ENCODE assay signal across 24 cellular contexts in the genomic region with DNA sequence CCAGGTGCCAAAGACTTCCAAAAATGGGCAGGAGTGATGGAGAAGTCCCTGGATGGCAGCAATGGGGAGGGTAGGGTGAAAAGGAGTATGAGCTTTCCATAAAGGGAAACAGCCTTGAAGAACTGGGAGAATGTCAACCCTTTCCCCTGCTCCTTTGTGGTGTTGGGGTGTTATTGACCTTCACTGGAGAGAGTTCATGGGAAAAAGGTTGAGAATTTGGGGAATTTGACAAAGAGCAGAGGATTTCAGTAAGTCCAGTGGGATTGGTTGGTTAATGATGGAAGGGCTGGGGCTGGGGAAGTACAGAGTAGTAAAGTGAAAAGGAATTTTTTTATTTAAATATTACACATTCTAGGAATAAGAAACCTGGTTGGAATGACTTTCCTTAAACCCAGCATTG.
"Had no signal": no experiment of that assay in that cellular context is flagged by ENCODE, and none has a peak within 500 bp of the region (broad histone marks: within the 10 kb centered on the region; RNA-seq: fewer than 3 reads in every experiment).

No MANE protein-coding gene starts in this region.

- H3K36me3 ChIP-seq: pancreas had no signal

- ATAC-seq: left cardiac atrium, right cardiac atrium had no signal

- H3K9me3 Mint-ChIP-seq: memory B cell; mesothelial cell of epicardium; nephron; stimulated activated naive B cell treated with anti-CD40 and anti-IgM and Interleukin-4, amounts not matched to agents 10 μg/mL and 1 μg/mL and 100 μg/mL, for 72 hours; stimulated activated naive CD8-positive, alpha-beta T cell treated with anti-CD3 and anti-CD28 coated beads, Interleukin-15, amount 100 ng/mL, for 72 hours had no signal

- DNase-seq: dorsolateral prefrontal cortex; effector CD8-positive, alpha-beta T cell; foreskin melanocyte; head of caudate nucleus; kidney; left cardiac atrium; left ventricle myocardium inferior; lower lobe of right lung; occipital lobe; pancreas; right cardiac atrium; stimulated activated CD4-positive, alpha-beta T cell treated with anti-CD3 and anti-CD28 coated beads, Interleukin-2, amount 100 ng/mL, for 48 hours; stimulated activated naive CD8-positive, alpha-beta T cell treated with anti-CD3 and anti-CD28 coated beads, Interleukin-15, amount 100 ng/mL, for 72 hours; testis; upper lobe of right lung had no signal

- H3K4me2 ChIP-seq: hepatocyte, smooth muscle cell had no signal

- H3K4me3 ChIP-seq: dorsolateral prefrontal cortex, hepatocyte, left ventricle myocardium inferior, lower lobe of right lung, pancreas, smooth muscle cell, testis, tibial nerve, upper lobe of right lung, vagina had no signal

- H3K4me1 ChIP-seq: left ventricle myocardium inferior, lower lobe of right lung, pancreas, testis, upper lobe of right lung, vagina had no signal

- H3K27me3 ChIP-seq: dorsolateral prefrontal cortex, hepatocyte, pancreas, testis, tibial nerve, upper lobe of right lung, vagina had no signal

- H3K27ac Mint-ChIP-seq: mesothelial cell of epicardium, nephron, progenitor cell of endocrine pancreas had no signal

- H3K27me3 Mint-ChIP-seq: memory B cell; progenitor cell of endocrine pancreas; stimulated activated naive B cell treated with anti-CD40 and anti-IgM and Interleukin-4, amounts not matched to agents 10 μg/mL and 1 μg/mL and 100 μg/mL, for 72 hours; stimulated activated naive CD8-positive, alpha-beta T cell treated with anti-CD3 and anti-CD28 coated beads, Interleukin-15, amount 100 ng/mL, for 72 hours had no signal

- H2AFZ ChIP-seq: hepatocyte had no signal

- H3K27ac ChIP-seq: dorsolateral prefrontal cortex, hepatocyte, left ventricle myocardium inferior, lower lobe of right lung, pancreas, testis, tibial nerve, upper lobe of right lung, vagina had no signal

- H3K4me3 Mint-ChIP-seq: memory B cell; mesothelial cell of epicardium; nephron; stimulated activated naive B cell treated with anti-CD40 and anti-IgM and Interleukin-4, amounts not matched to agents 10 μg/mL and 1 μg/mL and 100 μg/mL, for 72 hours; stimulated activated naive CD8-positive, alpha-beta T cell treated with anti-CD3 and anti-CD28 coated beads, Interleukin-15, amount 100 ng/mL, for 72 hours had no signal

- H3K9me3 ChIP-seq: left ventricle myocardium inferior, lower lobe of right lung, pancreas, testis, tibial nerve, upper lobe of right lung, vagina had no signal

- H3K4me1 Mint-ChIP-seq: mesothelial cell of epicardium had no signal
